8 cellular contexts compared by ENCODE assay signal in genomic region chr1:10209590-10209904, GRCh38. TPM values are rescaled to one million over a fixed set of nuclear protein-coding genes. Genes with fewer than 3 reads are reported as not detected.
DNase-seq lines count a peak whose midpoint lies in the region; ATAC-seq and TF ChIP-seq lines count a peak whose summit lies in the region.

No MANE protein-coding gene starts in this region.

- H2BK20ac ChIP-seq in IMR-90 (ENCODE audit: low read depth, low read length): no peak overlapping the region; the same call in 1 of the 2 replicates

- H3K4me3 ChIP-seq in A673 (ENCODE audit: low read depth, low read length, poor library complexity, severe bottlenecking): peak overlapping the region; percentile 90
- H3K4me3 ChIP-seq in IMR-90 (ENCODE audit: insufficient read depth, low read depth, low read length): peak overlapping the region; percentile 53
- H3K4me3 ChIP-seq in muscle layer of duodenum (ENCODE audit: low read depth in 1 of 2, low read length in 2 of 2): peak overlapping the region; percentile 77 to 84

- BruUV-seq in A673 (replicated peaks; lab: Mats Ljungman, UMichigan) (no TSS peak), IMR-90 (replicated peaks; lab: Mats Ljungman, UMichigan) (no TSS peak)

- H3K18ac ChIP-seq in IMR-90 (ENCODE audit: low read depth, low read length): no peak overlapping the region

- H3K9me1 ChIP-seq in IMR-90 (ENCODE audit: insufficient read depth, low read length): 0 out of 2 replicates have a peak, but pooled peaks cover 3% of the 10 kb centered on the region

- POLR2A ChIA-PET in A673 (lab: Charles Lee; ENCODE audit: low non-redundant PET) (no interaction called here), IMR-90 (lab: Charles Lee; ENCODE audit: unreplicated experiment) (no interaction called here)

- peak overlapping the region; percentile 98 for H2AFZ ChIP-seq in IMR-90 (replicated peaks; ENCODE audit: low read length, poor library complexity)

- peak overlapping the region; percentile 61; the same call in 1 of the 2 replicates for H3K14ac ChIP-seq in IMR-90 (replicated peaks; ENCODE audit: low read depth, low read length)

- H3K56ac ChIP-seq in IMR-90 (ENCODE audit: extremely low read depth, insufficient read depth, low read length): 0 out of 2 replicates have a peak overlapping the region, but pooled peaks have one; percentile 66

- no peak overlapping the region; the same call in 1 of the 2 replicates for H4K91ac ChIP-seq in IMR-90 (ENCODE audit: insufficient read depth, low read depth, low read length)

- H2BK5ac ChIP-seq in IMR-90 (ENCODE audit: low read depth, low read length, poor library complexity, severe bottlenecking): peak overlapping the region; percentile 73

- CTCF ChIA-PET in A673 (lab: Charles Lee): interaction anchor here (0.6 to 1.4 kb wide), 4 partner anchors 18 to 128 kb away, joined by 3 to 6 read pairs (median 4); no protein-coding TSS in a partner anchor
- CTCF ChIA-PET in IMR-90 (lab: Yijun Ruan, JAX): interaction anchor here (0.6 to 2.0 kb wide), 13 partner anchors 9 to 149 kb away, joined by 3 to 12 read pairs (median 4); no protein-coding TSS in a partner anchor

- TF ChIP-seq POLR2A in IMR-90 (IDR thresholded peaks at IDR 0.05; ENCODE audit: low read depth, low read length): no peak

- TF ChIP-seq CTCF in A673 (conservative IDR thresholded peaks at IDR 0.05; ENCODE audit: low read depth, low read length) (no peak), IMR-90 (conservative IDR thresholded peaks at IDR 0.05; ENCODE audit: low read depth, low read length) (no peak), chondrocyte (IDR thresholded peaks at IDR 0.05) (no peak)

- H3K27ac Mint-ChIP-seq in chondrocyte (ENCODE audit: unreplicated experiment): peak overlapping the region; percentile 98

- TF ChIP-seq RAD21 in IMR-90 (IDR thresholded peaks at IDR 0.05; ENCODE audit: low read length): no peak

- no peaks in the 10 kb centered on the region for H3K36me3 ChIP-seq in A673 (ENCODE audit: insufficient read depth, low read length, poor library complexity, severe bottlenecking)
- no peaks in the 10 kb centered on the region for H3K36me3 ChIP-seq in IMR-90 (ENCODE audit: control insufficient read depth, insufficient read depth, low read length)
- H3K36me3 ChIP-seq in muscle layer of duodenum (ENCODE audit: control insufficient read depth in 1 of 2, insufficient read depth in 2 of 2, low read length in 2 of 2): peaks cover 0 to 12% of the 10 kb centered on the region in 2 donors

- H3K27me3 Mint-ChIP-seq in chondrocyte (ENCODE audit: low read depth): no peaks in the 10 kb centered on the region

- intact Hi-C loops in A673 (cut with micrococcal nuclease; ENCODE audit: unreplicated experiment): no loop called here
- intact Hi-C loops in IMR-90 (cut with micrococcal nuclease): no loop called here

- H3K9me3 ChIP-seq in A673 (ENCODE audit: low read depth, low read length, poor library complexity, severe bottlenecking) (no peaks in the 10 kb centered on the region), IMR-90 (ENCODE audit: control insufficient read depth, insufficient read depth, low read length) (no peaks in the 10 kb centered on the region), muscle layer of duodenum (ENCODE audit: control insufficient read depth in 1 of 2, low read length in 2 of 2) (no peaks in the 10 kb centered on the region)

- H3K4me3 Mint-ChIP-seq in chondrocyte (ENCODE audit: unreplicated experiment): peak overlapping the region; percentile 93

- no CpG with 5 or more reads among the region's 8 CpGs for WGBS in IMR-90 (ENCODE audit: extremely low coverage in 2 of 2, insufficient read length in 1 of 2), 2 experiments

- H4K5ac ChIP-seq in IMR-90 (ENCODE audit: low read depth, low read length): peak overlapping the region; percentile 6

- H2AK5ac ChIP-seq in IMR-90 (ENCODE audit: low read depth, low read length): no peak overlapping the region

- dilution Hi-C loops in IMR-90 (cut with HindIII; ENCODE audit: low sequenced_read_pairs, unreplicated experiment): no loop called here

- no peak for ATAC-seq in IMR-90 (ENCODE audit: low read depth)
- ATAC-seq in HG02623 (IDR thresholded peaks at IDR 0.05; ENCODE audit: unreplicated experiment): no peak
- ATAC-seq in GM18861 (IDR thresholded peaks at IDR 0.05; ENCODE audit: unreplicated experiment): no peak

- DNase-seq in A673 (ENCODE audit: low spot score): no peak
- no peak for DNase-seq in IMR-90
- DNase-seq in chondrocyte (ENCODE audit: low spot score): no peak
- no peak for DNase-seq in NCI-H146 (lab: John Stamatoyannopoulos, UW)
- DNase-seq in hippocampal formation (lab: John Stamatoyannopoulos, UW): no peak

- in situ Hi-C loops in IMR-90 (cut with MboI; ENCODE audit: low sequenced_read_pairs): no loop called here

- H3K4ac ChIP-seq in IMR-90 (ENCODE audit: low read depth, low read length): peak overlapping the region; percentile 82

- H3K9ac ChIP-seq in IMR-90 (ENCODE audit: low read depth, low read length): peak overlapping the region; percentile 59

- H3K27ac ChIP-seq in A673 (ENCODE audit: low read depth, low read length, poor library complexity, severe bottlenecking): peak overlapping the region; percentile 90
- H3K27ac ChIP-seq in IMR-90 (ENCODE audit: insufficient read depth, low read length): peak overlapping the region; percentile 75
- H3K27ac ChIP-seq in muscle layer of duodenum (ENCODE audit: low read length): peak overlapping the region; percentile 93

- H3K79me1 ChIP-seq in IMR-90 (ENCODE audit: low read depth in 1 of 2, low read length in 2 of 2): peaks cover 0 to 25% of the 10 kb centered on the region in 2 experiments; a peak in 2 of 4 replicates

- H3K4me1 Mint-ChIP-seq in chondrocyte (ENCODE audit: low read depth): peaks cover 31% of the 10 kb centered on the region

- peak overlapping the region; percentile 62; the same call in 1 of the 2 replicates for H3K23ac ChIP-seq in IMR-90 (ENCODE audit: low read depth, low read length)

- H2BK120ac ChIP-seq in IMR-90 (ENCODE audit: low read depth, low read length): no peak overlapping the region

- H3K9me3 Mint-ChIP-seq in chondrocyte (ENCODE audit: low read depth): no peaks in the 10 kb centered on the region

- peak overlapping the region; percentile 44 for H2AK9ac ChIP-seq in IMR-90 (replicated peaks; ENCODE audit: low read depth, low read length, poor library complexity)

- H3K4me2 ChIP-seq in IMR-90 (ENCODE audit: low read depth, low read length): peak overlapping the region; percentile 51

- H3K36me3 Mint-ChIP-seq in chondrocyte (ENCODE audit: low read depth): no peaks in the 10 kb centered on the region

- H3K27me3 ChIP-seq in A673 (replicated peaks; ENCODE audit: insufficient read depth, low read depth, low read length, poor library complexity): no peaks in the 10 kb centered on the region
- no peaks in the 10 kb centered on the region for H3K27me3 ChIP-seq in IMR-90 (ENCODE audit: control insufficient read depth, insufficient read depth, low read length)
- no peaks in the 10 kb centered on the region for H3K27me3 ChIP-seq in muscle layer of duodenum (ENCODE audit: low read depth, low read length)

- no peak overlapping the region; the same call in 2 of the 3 replicates for H2BK15ac ChIP-seq in IMR-90 (ENCODE audit: low read depth, low read length)

- H4K20me1 ChIP-seq in IMR-90 (ENCODE audit: insufficient read depth, low read length): peaks cover 28% of the 10 kb centered on the region

- H4K8ac ChIP-seq in IMR-90 (ENCODE audit: low read depth in 2 of 2, low read length in 2 of 2): peak overlapping the region; percentile 0 to 78; a peak in 2 of 4 replicates

- H3K4me1 ChIP-seq in A673 (ENCODE audit: insufficient read depth, low read length, poor library complexity, severe bottlenecking) (peaks cover 16% of the 10 kb centered on the region), IMR-90 (ENCODE audit: control insufficient read depth, insufficient read depth, low read length) (peaks cover 3% of the 10 kb centered on the region; the same call in 1 of the 2 replicates), muscle layer of duodenum (ENCODE audit: control insufficient read depth in 1 of 2, insufficient read depth in 2 of 2, low read length in 2 of 2) (peaks cover 5 to 21% of the 10 kb centered on the region in 2 donors)

TF ChIP-seq in IMR-90, 13 proteins besides CTCF, POLR2A, EP300 and RAD21 (continues in another document):
- no peak for TF ChIP-seq ELK1 (IDR thresholded peaks at IDR 0.05; ENCODE audit: borderline replicate concordance, low read depth, low read length)
- TF ChIP-seq RCOR1 (IDR thresholded peaks at IDR 0.05; ENCODE audit: insufficient replicate concordance, low read length): no peak
- TF ChIP-seq BHLHE40 (IDR thresholded peaks at IDR 0.05; ENCODE audit: low read depth, low read length): no peak
- no peak for TF ChIP-seq CHD1 (IDR thresholded peaks at IDR 0.05; ENCODE audit: low read depth, low read length)
- TF ChIP-seq FOS (IDR thresholded peaks at IDR 0.05; ENCODE audit: low read depth, low read length): no peak
- no peak for TF ChIP-seq MXI1 (IDR thresholded peaks at IDR 0.05; ENCODE audit: borderline replicate concordance, low read depth, low read length)
- no peak for TF ChIP-seq CEBPB (IDR thresholded peaks at IDR 0.05; ENCODE audit: low read depth, low read length)
- no peak for TF ChIP-seq MAZ (IDR thresholded peaks at IDR 0.05; ENCODE audit: borderline replicate concordance, low read depth, low read length)
- TF ChIP-seq NFE2L2 (IDR thresholded peaks at IDR 0.05; ENCODE audit: low read depth, low read length): no peak
- no peak for TF ChIP-seq SMC3 (IDR thresholded peaks at IDR 0.05; ENCODE audit: low read depth, low read length)
- TF ChIP-seq RFX5 (IDR thresholded peaks at IDR 0.05; ENCODE audit: low read depth, low read length): no peak

RNA-seq across cellular contexts. Expression of gene KIF1B, which starts 0.8 kb away (rescaled TPM):
- total RNA-seq in A673 (2021): 69.5 and 71.7 TPM in 2 replicates
- 21.1 and 32.5 TPM in 2 replicates for total RNA-seq in IMR-90 (2012; rRNA removed)
- 12.3 and 13.0 TPM in 2 replicates for polyA plus RNA-seq in IMR-90 (2012; rRNA removed)
- 3.3 and 8.1 TPM in 2 replicates for polyA plus RNA-seq in IMR-90 (2012; cell fraction: cytosol; rRNA removed)
- polyA plus RNA-seq in IMR-90 (2012; cell fraction: nucleus; rRNA removed; ENCODE audit: low replicate concordance): 4.9 and 16.7 TPM in 2 replicates
- 48.8 to 49.4 TPM (median 48.9 TPM) in 3 replicates for total RNA-seq in chondrocyte
